Comparison of ENCODE assay signal across 12 cellular contexts in genomic region chr7:134480730-134481129, GRCh38. TPM values are rescaled to one million over a fixed set of nuclear protein-coding genes. Genes with fewer than 3 reads are reported as not detected.
DNase-seq lines count a peak whose midpoint lies in the region; ATAC-seq, FAIRE-seq and TF ChIP-seq lines count a peak whose summit lies in the region.
"Had no signal": no experiment of that assay in that cellular context is flagged by ENCODE, and none has a peak within 500 bp of the region (broad histone marks: within the 10 kb centered on the region; RNA-seq: fewer than 3 reads in every experiment).

No MANE protein-coding gene starts in this region.

- H4K20me1 ChIP-seq in fibroblast of lung (ENCODE audit: control insufficient read depth, extremely low read depth, insufficient read depth, low read length) (no peaks in the 10 kb centered on the region), neural progenitor cell (ENCODE audit: low read depth) (no peaks in the 10 kb centered on the region)

- no peak overlapping the region for H3K4me3 ChIP-seq in fibroblast of lung (replicated peaks in 1 of 4; ENCODE audit: control extremely low read depth in 1 of 4, insufficient read depth in 1 of 4, low read depth in 3 of 4, low read length in 4 of 4)
- H3K4me3 ChIP-seq in neural progenitor cell, result no peak overlapping the region
- H3K4me3 ChIP-seq: lower lobe of right lung, transverse colon had no signal

- H3K27me3 ChIP-seq in fibroblast of lung (ENCODE audit: control insufficient read depth, insufficient read depth, low read length), result no peaks in the 10 kb centered on the region
- H3K27me3 ChIP-seq in neural progenitor cell, result no peaks in the 10 kb centered on the region
- H3K27me3 ChIP-seq: transverse colon had no signal

- H3K79me2 ChIP-seq in fibroblast of lung (ENCODE audit: control insufficient read depth, insufficient read depth, low read length) (no peaks in the 10 kb centered on the region), neural progenitor cell (ENCODE audit: low read depth) (no peaks in the 10 kb centered on the region)

- no peak overlapping the region for H3K27ac ChIP-seq in fibroblast of lung (ENCODE audit: insufficient read depth, low read length)
- H3K27ac ChIP-seq in neural progenitor cell, result no peak overlapping the region
- H3K27ac ChIP-seq: lower lobe of right lung, transverse colon had no signal

- H3K4me1 Mint-ChIP-seq in neural progenitor cell, result peaks cover 27% of the 10 kb centered on the region

- H3K36me3 ChIP-seq in fibroblast of lung (ENCODE audit: control insufficient read depth, insufficient read depth, low read length) (no peaks in the 10 kb centered on the region), neural progenitor cell (no peaks in the 10 kb centered on the region)
- H3K36me3 ChIP-seq: lower lobe of right lung, transverse colon had no signal

- peaks cover 2% of the 10 kb centered on the region for H3K27me3 Mint-ChIP-seq in neural progenitor cell (ENCODE audit: insufficient read depth, low read depth)

- H3K4me2 ChIP-seq in fibroblast of lung (ENCODE audit: extremely low read depth, insufficient read depth, low read length) (peak overlapping the region; percentile 58), neural progenitor cell (no peak overlapping the region)

- ATAC-seq in GM19328 (IDR thresholded peaks at IDR 0.05; ENCODE audit: unreplicated experiment) (no peak), GM18511 (IDR thresholded peaks at IDR 0.05; ENCODE audit: unreplicated experiment) (no peak), HG03342 (IDR thresholded peaks at IDR 0.05; ENCODE audit: unreplicated experiment) (no peak)

- DNase-seq in H4 (ENCODE audit: low spot score) (peak; percentile 88), RCC 7860 (ENCODE audit: low spot score) (peak; percentile 82), fibroblast of lung (ENCODE audit: low read depth in 2 of 2) (peak; percentile 49 to 65), neural progenitor cell (ENCODE audit: low spot score) (no peak)
- DNase-seq in stimulated activated CD4-positive, alpha-beta T cell treated with anti-CD3 and anti-CD28 coated beads, Interleukin-2, amount 100 ng/mL, for 48 hours, result no peak
- DNase-seq: effector CD4-positive, alpha-beta T cell; lower lobe of right lung; NCI-H1105; transverse colon had no signal

- no peak overlapping the region for H2AFZ ChIP-seq in fibroblast of lung (ENCODE audit: low read length)
- H2AFZ ChIP-seq in neural progenitor cell (replicated peaks), result no peak overlapping the region

- peaks cover 6% of the 10 kb centered on the region for H3K9me3 Mint-ChIP-seq in neural progenitor cell

- H3F3A ChIP-seq in neural progenitor cell (ENCODE audit: low read depth), result no peaks in the 10 kb centered on the region

- peak overlapping the region; percentile 55 for H3K27ac Mint-ChIP-seq in neural progenitor cell

- H3K9ac ChIP-seq in fibroblast of lung (ENCODE audit: insufficient read depth, low read length) (no peak overlapping the region), neural progenitor cell (no peak overlapping the region)

- H3K36me3 Mint-ChIP-seq in neural progenitor cell, result no peaks in the 10 kb centered on the region

- no peak overlapping the region for H3K4me3 Mint-ChIP-seq in neural progenitor cell

- H3K4me1 ChIP-seq in fibroblast of lung (ENCODE audit: control insufficient read depth, extremely low read depth, insufficient read depth, low read length) (peaks cover 5% of the 10 kb centered on the region), neural progenitor cell (no peaks in the 10 kb centered on the region)
- H3K4me1 ChIP-seq: lower lobe of right lung, transverse colon had no signal

- FAIRE-seq in RCC 7860 (lab: Jason Lieb, UNC), result peak; percentile 97

- no peaks in the 10 kb centered on the region for H3K9me3 ChIP-seq in fibroblast of lung (ENCODE audit: control insufficient read depth, insufficient read depth, low read depth, low read length)
- no peaks in the 10 kb centered on the region for H3K9me3 ChIP-seq in neural progenitor cell (ENCODE audit: low read depth)
- H3K9me3 ChIP-seq: lower lobe of right lung, transverse colon had no signal

- no peak for TF ChIP-seq CTCF in fibroblast of lung (conservative IDR thresholded peaks at IDR 0.05 in 1 of 2, IDR thresholded peaks at IDR 0.05 in 1 of 2; ENCODE audit: low read depth in 1 of 2, low read length in 2 of 2)
- TF ChIP-seq CTCF in neural progenitor cell (IDR thresholded peaks at IDR 0.05), result no peak

RNA-seq across cellular contexts. Expression of gene AKR1B1, which starts 21.8 kb away (rescaled TPM):
- total RNA-seq in H4 (2014; rRNA removed; shearing (Covaris generic)), result 261 and 288 TPM in 2 replicates
- total RNA-seq in fibroblast of lung, result 89.6 and 213 TPM in 2 replicates
- polyA plus RNA-seq in fibroblast of lung, result 170 and 238 TPM in 2 replicates
- 142 and 209 TPM in 2 replicates for polyA plus RNA-seq in fibroblast of lung (2012)
- polyA minus RNA-seq in fibroblast of lung (ENCODE audit: low replicate concordance), result 87.7 and 121 TPM in 2 replicates
- total RNA-seq in neural progenitor cell (ENCODE audit: low replicate concordance), result 105 and 153 TPM in 2 replicates

RNA-seq across cellular contexts. Expression of gene AKR1B10, which starts 46.6 kb away (rescaled TPM):
- 172 and 178 TPM in 2 replicates for total RNA-seq in H4 (2014; rRNA removed; shearing (Covaris generic))
- total RNA-seq in fibroblast of lung (0.51 and 0.83 TPM in 2 replicates), neural progenitor cell (ENCODE audit: low replicate concordance) (not detected in 2 replicates)
- 0.87 TPM in 2 replicates for polyA plus RNA-seq in fibroblast of lung
- 0.50 and 0.59 TPM in 2 replicates for polyA plus RNA-seq in fibroblast of lung (2012)
- polyA minus RNA-seq in fibroblast of lung (ENCODE audit: low replicate concordance), result 1.9 TPM in 1 of 2 replicates, not detected in the other
- total RNA-seq: lower lobe of right lung had no signal

Comparison
In these comparisons a context has a peak if more than half of its experiments do, and no peak if none do; other contexts are left out.
1. DNase-seq: peak in H4 (single experiment), RCC 7860 (single experiment) and fibroblast of lung (2 of 2); none in neural progenitor cell (single experiment) and stimulated activated CD4-positive, alpha-beta T cell treated with anti-CD3 and anti-CD28 coated beads, Interleukin-2, amount 100 ng/mL, for 48 hours (0 of 2).
2. RNA of gene AKR1B10, which starts 46.6 kb away (total RNA-seq): 172 to 178 TPM in H4; 0.51 to 0.83 TPM in fibroblast of lung and not detected in neural progenitor cell; every median in the first group is over 10 times any median in the second.